ENCODE assay signal across 1 cellular context in the genomic region with DNA sequence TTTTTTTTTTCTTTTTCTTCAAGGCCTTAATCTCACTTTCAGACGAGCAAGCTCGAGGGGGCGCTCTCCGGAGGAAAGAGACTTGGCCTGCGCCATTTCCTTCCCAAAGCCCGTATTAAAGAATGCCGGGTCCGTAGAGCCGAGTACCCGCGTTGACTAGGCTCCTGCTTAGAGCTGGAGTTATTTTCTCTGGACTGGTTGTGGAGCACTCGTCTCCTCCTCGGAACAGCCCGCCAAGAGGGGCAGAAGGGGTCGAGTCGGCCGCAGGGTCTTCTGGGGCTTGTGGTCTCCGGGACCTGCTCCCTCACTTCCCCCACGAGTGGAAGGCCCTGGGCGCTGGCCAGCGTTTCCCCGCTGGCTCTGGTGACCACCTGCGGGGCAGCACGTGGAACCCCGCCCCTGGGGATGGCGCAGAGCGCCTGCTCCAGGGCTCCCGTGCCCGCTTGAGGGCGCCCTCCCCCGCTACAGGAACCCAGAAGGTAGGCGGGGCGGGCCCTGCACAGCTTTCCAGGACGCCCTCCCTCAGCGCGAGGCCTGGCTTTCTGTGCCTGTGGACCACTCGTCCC.
TF ChIP-seq lines count a peak whose summit lies in the region.

No MANE protein-coding gene starts in this region.

TF ChIP-seq in H1, 55 proteins besides CTCF, POLR2A, EP300 and RAD21 (continued from another document):
- 0 out of 2 replicates have a peak, but pooled peaks have one; percentile 63 for TF ChIP-seq PHF8 (conservative IDR thresholded peaks at IDR 0.05; ENCODE audit: low read depth, low read length)
- no peak for TF ChIP-seq BCL11A (IDR thresholded peaks at IDR 0.05; ENCODE audit: low read depth in 2 of 2, low read length in 2 of 2)
- 0 out of 2 replicates have a peak, but pooled peaks have one; percentile 52 for TF ChIP-seq TCF12 (IDR thresholded peaks at IDR 0.05; ENCODE audit: low read depth, low read length)
- peak; percentile 86 for TF ChIP-seq YY1 (IDR thresholded peaks at IDR 0.05; ENCODE audit: low read depth, low read length)
- TF ChIP-seq HDAC2 (IDR thresholded peaks at IDR 0.05; ENCODE audit: borderline replicate concordance in 1 of 2, low read depth in 2 of 2, low read length in 2 of 2), result peak; percentile 90 to 99; a peak in 3 of 4 replicates
- TF ChIP-seq NRF1 (IDR thresholded peaks at IDR 0.05; ENCODE audit: low read depth, low read length), result no peak
- TF ChIP-seq SAP30 (IDR thresholded peaks at IDR 0.05; ENCODE audit: insufficient read depth, insufficient replicate concordance, low read length), result no peak
- peak; percentile 70 for TF ChIP-seq KDM4A (IDR thresholded peaks at IDR 0.05; ENCODE audit: low read depth, low read length, severe bottlenecking)
- TF ChIP-seq RFX5 (IDR thresholded peaks at IDR 0.05; ENCODE audit: borderline replicate concordance, low read depth, low read length), result no peak
- TF ChIP-seq, protein P1, sequence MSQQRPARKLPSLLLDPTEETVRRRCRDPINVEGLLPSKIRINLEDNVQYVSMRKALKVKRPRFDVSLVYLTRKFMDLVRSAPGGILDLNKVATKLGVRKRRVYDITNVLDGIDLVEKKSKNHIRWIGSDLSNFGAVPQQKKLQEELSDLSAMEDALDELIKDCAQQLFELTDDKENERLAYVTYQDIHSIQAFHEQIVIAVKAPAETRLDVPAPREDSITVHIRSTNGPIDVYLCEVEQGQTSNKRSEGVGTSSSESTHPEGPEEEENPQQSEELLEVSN (IDR thresholded peaks at IDR 0.05), result peak; percentile 67; the same call in 1 of the 2 replicates
